ENCODE assay signal across 16 cellular contexts in genomic region chr7:78702770-78703169, GRCh38.
A peak's percentile ranks its signal among the peaks of the same experiment; 100 is the strongest.
DNase-seq lines count a peak whose midpoint lies in the region; ATAC-seq, FAIRE-seq and TF ChIP-seq lines count a peak whose summit lies in the region.
"Had no signal": no experiment of that assay in that cellular context is flagged by ENCODE, and none has a peak within 500 bp of the region (broad histone marks: within the 10 kb centered on the region; RNA-seq: fewer than 3 reads in every experiment).

No MANE protein-coding gene starts in this region.

- TF ChIP-seq CTCF in HFF-Myc (IDR thresholded peaks at IDR 0.05; ENCODE audit: low read depth, low read length, missing control alignments) = no peak
- TF ChIP-seq CTCF in astrocyte (IDR thresholded peaks at IDR 0.05; ENCODE audit: insufficient read depth, low read depth, low read length) = no peak
- TF ChIP-seq CTCF in gastroesophageal sphincter (IDR thresholded peaks at IDR 0.05) = no peak
- no peak for TF ChIP-seq CTCF in tibial artery (IDR thresholded peaks at IDR 0.05)

- peak; percentile 79 for ATAC-seq in gastroesophageal sphincter
- ATAC-seq in HG03354 (IDR thresholded peaks at IDR 0.05; ENCODE audit: poor library complexity, severe bottlenecking, unreplicated experiment) = no peak
- ATAC-seq in activated CD8-positive, alpha-beta memory T cell treated with anti-CD3 and anti-CD28 coated beads, Interleukin-2, amount 10 ng/mL, durations not matched to agents 7 days and 5 days = no peak
- no peak for ATAC-seq in GM21360 (IDR thresholded peaks at IDR 0.05; ENCODE audit: unreplicated experiment)

- H3K9me3 Mint-ChIP-seq in astrocyte (ENCODE audit: unreplicated experiment) = peaks cover 2% of the 10 kb centered on the region
- peaks cover 7% of the 10 kb centered on the region for H3K9me3 Mint-ChIP-seq in activated CD8-positive, alpha-beta memory T cell treated with anti-CD3 and anti-CD28 coated beads, Interleukin-2, amount 10 ng/mL, durations not matched to agents 7 days and 5 days (ENCODE audit: low read depth)

- no peak overlapping the region for H2AFZ ChIP-seq in astrocyte (ENCODE audit: low read depth, low read length)

- intact Hi-C loops in tibial artery (cut with DNase I; ENCODE audit: low total_unique reads) = no loop called here

- peak overlapping the region; percentile 77 for H3K27ac Mint-ChIP-seq in astrocyte (ENCODE audit: unreplicated experiment)
- H3K27ac Mint-ChIP-seq in activated CD8-positive, alpha-beta memory T cell treated with anti-CD3 and anti-CD28 coated beads, Interleukin-2, amount 10 ng/mL, durations not matched to agents 7 days and 5 days = no peak overlapping the region
- H3K27ac Mint-ChIP-seq: naive B cell had no signal

- H3K9me3 ChIP-seq in astrocyte (ENCODE audit: insufficient read depth, low read depth, low read length) = no peaks in the 10 kb centered on the region
- H3K9me3 ChIP-seq in gastroesophageal sphincter = no peaks in the 10 kb centered on the region
- no peaks in the 10 kb centered on the region for H3K9me3 ChIP-seq in tibial artery
- H3K9me3 ChIP-seq in effector memory CD4-positive, alpha-beta T cell (ENCODE audit: control insufficient read depth, low read length) = no peaks in the 10 kb centered on the region
- H3K9me3 ChIP-seq: Peyer's patch, thyroid gland had no signal

- CTCF ChIA-PET in activated CD8-positive, alpha-beta memory T cell treated with anti-CD3 and anti-CD28 coated beads, Interleukin-2, amount 10 ng/mL, durations not matched to agents 7 days and 5 days (lab: Charles Lee) = no interaction called here

- peaks cover 24% of the 10 kb centered on the region for H3K4me1 Mint-ChIP-seq in astrocyte (ENCODE audit: low read depth, unreplicated experiment)
- no peaks in the 10 kb centered on the region for H3K4me1 Mint-ChIP-seq in activated CD8-positive, alpha-beta memory T cell treated with anti-CD3 and anti-CD28 coated beads, Interleukin-2, amount 10 ng/mL, durations not matched to agents 7 days and 5 days
- H3K4me1 Mint-ChIP-seq: naive B cell had no signal

- H3K9ac ChIP-seq in astrocyte (ENCODE audit: low read length) = no peak overlapping the region

- DNase-seq in HFF-Myc (ENCODE audit: extremely low read depth, low read depth) (peak; percentile 52), astrocyte (ENCODE audit: low read depth) (peak; percentile 98), tibial artery (no peak)
- DNase-seq in effector memory CD4-positive, alpha-beta T cell = no peak
- DNase-seq in activated CD8-positive, alpha-beta memory T cell treated with anti-CD3 and anti-CD28 coated beads, Interleukin-2, amount 10 ng/mL, durations not matched to agents 7 days and 5 days = no peak
- DNase-seq: activated CD8-positive, alpha-beta memory T cell treated with anti-CD3 and anti-CD28 coated beads, Interleukin-2, amount 50 U/mL, for 4 hours; DMS 273 treated with DMSO at 0.1 percent for 48 hours; naive B cell; Peyer's patch; thyroid gland had no signal

- H3K4me2 ChIP-seq in astrocyte (ENCODE audit: low read length) = peak overlapping the region; percentile 47

- no peaks in the 10 kb centered on the region for H3K36me3 Mint-ChIP-seq in astrocyte (ENCODE audit: low read depth, unreplicated experiment)
- no peaks in the 10 kb centered on the region for H3K36me3 Mint-ChIP-seq in activated CD8-positive, alpha-beta memory T cell treated with anti-CD3 and anti-CD28 coated beads, Interleukin-2, amount 10 ng/mL, durations not matched to agents 7 days and 5 days
- H3K36me3 Mint-ChIP-seq: naive B cell had no signal

- H3K4me3 ChIP-seq in HFF-Myc (replicated peaks; ENCODE audit: low read depth, low read length) = no peak overlapping the region
- H3K4me3 ChIP-seq in astrocyte (ENCODE audit: insufficient read depth, low read depth, low read length) = no peak overlapping the region
- no peak overlapping the region for H3K4me3 ChIP-seq in gastroesophageal sphincter
- H3K4me3 ChIP-seq in tibial artery = no peak overlapping the region
- H3K4me3 ChIP-seq in effector memory CD4-positive, alpha-beta T cell (ENCODE audit: insufficient read depth, low read depth, low read length, poor library complexity, severe bottlenecking) = no peak overlapping the region
- H3K4me3 ChIP-seq: Peyer's patch, skin epidermis, thyroid gland had no signal

- no peaks in the 10 kb centered on the region for H3K36me3 ChIP-seq in astrocyte (ENCODE audit: insufficient read depth, low read length)
- no peaks in the 10 kb centered on the region for H3K36me3 ChIP-seq in gastroesophageal sphincter
- no peaks in the 10 kb centered on the region for H3K36me3 ChIP-seq in tibial artery
- no peaks in the 10 kb centered on the region for H3K36me3 ChIP-seq in effector memory CD4-positive, alpha-beta T cell (ENCODE audit: control insufficient read depth, insufficient read depth, low read length)
- H3K36me3 ChIP-seq: Peyer's patch, thyroid gland had no signal

- TF ChIP-seq POLR2A in gastroesophageal sphincter (IDR thresholded peaks at IDR 0.05) = no peak

- H3K27me3 ChIP-seq in astrocyte (ENCODE audit: insufficient read depth, low read length) (no peaks in the 10 kb centered on the region), gastroesophageal sphincter (no peaks in the 10 kb centered on the region), tibial artery (no peaks in the 10 kb centered on the region)
- H3K27me3 ChIP-seq in effector memory CD4-positive, alpha-beta T cell (replicated peaks; ENCODE audit: control insufficient read depth, insufficient read depth, low read length, poor library complexity, severe bottlenecking) = no peaks in the 10 kb centered on the region
- H3K27me3 ChIP-seq: Peyer's patch, thyroid gland had no signal

- H3K27me3 Mint-ChIP-seq in astrocyte (ENCODE audit: low read depth, unreplicated experiment) = no peaks in the 10 kb centered on the region
- H3K27me3 Mint-ChIP-seq in activated CD8-positive, alpha-beta memory T cell treated with anti-CD3 and anti-CD28 coated beads, Interleukin-2, amount 10 ng/mL, durations not matched to agents 7 days and 5 days = no peaks in the 10 kb centered on the region
- H3K27me3 Mint-ChIP-seq: naive B cell had no signal

- FAIRE-seq in astrocyte (lab: Jason Lieb, UNC) = peak; percentile 85
- FAIRE-seq: GM12891, TTC549 had no signal

- no peak overlapping the region for H3K4me3 Mint-ChIP-seq in astrocyte (ENCODE audit: unreplicated experiment)
- no peak overlapping the region for H3K4me3 Mint-ChIP-seq in activated CD8-positive, alpha-beta memory T cell treated with anti-CD3 and anti-CD28 coated beads, Interleukin-2, amount 10 ng/mL, durations not matched to agents 7 days and 5 days
- H3K4me3 Mint-ChIP-seq: naive B cell had no signal

- H3K27ac ChIP-seq in astrocyte (ENCODE audit: low read depth, low read length) (peak overlapping the region; percentile 56), gastroesophageal sphincter (no peak overlapping the region), tibial artery (peak overlapping the region; percentile 26 to 41)
- no peak overlapping the region for H3K27ac ChIP-seq in effector memory CD4-positive, alpha-beta T cell (ENCODE audit: insufficient read depth, low read length, poor library complexity, severe bottlenecking)
- H3K27ac ChIP-seq: Peyer's patch, skin epidermis, thyroid gland had no signal

- TF ChIP-seq EP300 in gastroesophageal sphincter (IDR thresholded peaks at IDR 0.05) = no peak

- H3K4me1 ChIP-seq in astrocyte (ENCODE audit: insufficient read depth, low read length) = peaks cover 12% of the 10 kb centered on the region
- H3K4me1 ChIP-seq in gastroesophageal sphincter = peaks cover 0 to 12% (median 4%) of the 10 kb centered on the region in 3 donors
- H3K4me1 ChIP-seq in tibial artery = peaks cover 0 to 28% (median 3%) of the 10 kb centered on the region in 4 donors
- H3K4me1 ChIP-seq in effector memory CD4-positive, alpha-beta T cell (ENCODE audit: control insufficient read depth, insufficient read depth, low read length, poor library complexity, severe bottlenecking) = no peaks in the 10 kb centered on the region
- H3K4me1 ChIP-seq: Peyer's patch, thyroid gland had no signal

- no peaks in the 10 kb centered on the region for H3K79me2 ChIP-seq in astrocyte (ENCODE audit: insufficient read depth, low read length)

- no peaks in the 10 kb centered on the region for H4K20me1 ChIP-seq in astrocyte (ENCODE audit: insufficient read depth, low read length)

Comparison
In these comparisons a context has a peak if more than half of its experiments do, and no peak if none do; other contexts are left out.
1. DNase-seq: peak in HFF-Myc (single experiment) and astrocyte (single experiment); none in tibial artery (0 of 2), effector memory CD4-positive, alpha-beta T cell (0 of 3) and activated CD8-positive, alpha-beta memory T cell treated with anti-CD3 and anti-CD28 coated beads, Interleukin-2, amount 10 ng/mL, durations not matched to agents 7 days and 5 days (single experiment).
2. H3K27ac ChIP-seq: peak in astrocyte (single experiment) and tibial artery (2 of 2); none in gastroesophageal sphincter (0 of 4) and effector memory CD4-positive, alpha-beta T cell (single experiment).